In genomic region chr14:55297611-55298323, GRCh38 we compare ENCODE assay signal across 1 cellular context.
TF ChIP-seq lines count a peak whose summit lies in the region.

No MANE protein-coding gene starts in this region.

TF ChIP-seq in GM23338, 12 proteins besides CTCF, POLR2A, EP300 and RAD21 (continued from another document):
- TF ChIP-seq ZNF462 (CRISPR knock-in tag; IDR thresholded peaks at IDR 0.05) (no peak), NANOG (IDR thresholded peaks at IDR 0.05; ENCODE audit: borderline replicate concordance) (no peak)
TF ChIP-seq in GM23338: peak in this region for 0.
